37 cellular contexts compared by ENCODE assay signal in the genomic region with DNA sequence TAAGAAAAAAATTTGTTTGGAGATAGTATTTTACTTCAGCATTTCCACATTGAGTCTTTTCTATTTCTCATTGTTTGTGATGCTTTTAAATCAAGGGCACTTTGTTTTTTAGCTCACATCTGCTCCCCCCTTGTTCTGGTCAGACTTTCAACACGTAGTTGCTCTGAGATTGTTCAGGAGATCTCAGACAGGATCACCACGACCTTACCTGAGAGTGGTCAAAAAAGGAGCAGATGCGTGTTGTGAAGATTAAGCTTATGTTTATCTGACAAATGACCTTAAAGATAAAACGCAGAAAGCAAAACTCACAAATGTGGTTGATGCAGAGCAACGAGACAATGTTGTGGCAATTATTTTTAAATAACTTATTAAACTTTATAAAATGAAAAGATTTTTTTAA.
"Had no signal": no experiment of that assay in that cellular context is flagged by ENCODE, and none has a peak within 500 bp of the region (broad histone marks: within the 10 kb centered on the region; RNA-seq: fewer than 3 reads in every experiment).

No MANE protein-coding gene starts in this region.

- H3K9me3 ChIP-seq: adrenal gland, ascending aorta, body of pancreas, breast epithelium had no signal

- H3K27me3 ChIP-seq: adrenal gland, ascending aorta, body of pancreas, brain microvascular endothelial cell, breast epithelium, cardiac muscle cell had no signal

- H3K27ac ChIP-seq: adrenal gland, ascending aorta, body of pancreas, brain microvascular endothelial cell, breast epithelium, cardiac muscle cell had no signal

- H3K27me3 Mint-ChIP-seq: activated naive CD4-positive, alpha-beta T cell treated with anti-CD3 and anti-CD28 coated beads, Interleukin-2, amount 10 ng/mL, durations not matched to agents 7 days and 5 days; activated naive CD4-positive, alpha-beta T cell treated with anti-CD3 and anti-CD28 coated beads, Interleukin-2, amount 50 U/mL, for 24 hours; activated naive CD8-positive, alpha-beta T cell; activated naive CD8-positive, alpha-beta T cell treated with anti-CD3 and anti-CD28 coated beads for 36 hours; activated naive CD8-positive, alpha-beta T cell treated with anti-CD3 and anti-CD28 coated beads, Interleukin-2, amount 10 ng/mL, durations not matched to agents 7 days and 5 days; activated naive CD8-positive, alpha-beta T cell treated with anti-CD3 and anti-CD28 coated beads, Interleukin-2, amount 50 U/mL, for 24 hours; activated T-cell treated with anti-CD3 and anti-CD28 coated beads, Interleukin-2, amount 50 U/mL, for 24 hours; activated T-helper 17 cell treated with anti-CD3 and anti-CD28 coated beads, Interleukin-2, amount 50 U/mL, for 72 hours; brain; central memory CD8-positive, alpha-beta T cell had no signal

- H3K4me1 ChIP-seq: adrenal gland, ascending aorta, body of pancreas, breast epithelium had no signal

- H3K36me3 ChIP-seq: adrenal gland, ascending aorta, brain microvascular endothelial cell, breast epithelium, cardiac muscle cell had no signal

- H3K4me3 Mint-ChIP-seq: activated naive CD4-positive, alpha-beta T cell treated with anti-CD3 and anti-CD28 coated beads for 36 hours; activated naive CD4-positive, alpha-beta T cell treated with anti-CD3 and anti-CD28 coated beads, Interleukin-2, amount 10 ng/mL, durations not matched to agents 7 days and 5 days; activated naive CD4-positive, alpha-beta T cell treated with anti-CD3 and anti-CD28 coated beads, Interleukin-2, amount 50 U/mL, for 24 hours; activated naive CD8-positive, alpha-beta T cell; activated naive CD8-positive, alpha-beta T cell treated with anti-CD3 and anti-CD28 coated beads for 36 hours; activated naive CD8-positive, alpha-beta T cell treated with anti-CD3 and anti-CD28 coated beads, Interleukin-2, amount 10 ng/mL, durations not matched to agents 7 days and 5 days; activated naive CD8-positive, alpha-beta T cell treated with anti-CD3 and anti-CD28 coated beads, Interleukin-2, amount 50 U/mL, for 24 hours; activated T-cell treated with anti-CD3 and anti-CD28 coated beads, Interleukin-2, amount 50 U/mL, for 24 hours; activated T-cell treated with anti-CD3 and anti-CD28 coated beads, Interleukin-2, amount 50 U/mL, for 4 hours; activated T-helper 1 cell treated with anti-CD3 and anti-CD28 coated beads, Interleukin-12 subunit alpha, Interleukin-12 subunit beta, Interleukin-2, Interleukin-4 antibody, amounts not matched to agents 30 ng/mL and 10 ng/mL and 1 ng/mL, durations not matched to agents 14 hours and 24 hours and 36 hours; activated T-helper 17 cell treated with anti-CD3 and anti-CD28 coated beads, Interleukin-2, amount 50 U/mL, for 72 hours; brain; central memory CD8-positive, alpha-beta T cell had no signal

- H3K9me3 Mint-ChIP-seq: activated naive CD8-positive, alpha-beta T cell treated with anti-CD3 and anti-CD28 coated beads for 36 hours; activated naive CD8-positive, alpha-beta T cell treated with anti-CD3 and anti-CD28 coated beads, Interleukin-2, amount 10 ng/mL, durations not matched to agents 7 days and 5 days; activated T-cell treated with anti-CD3 and anti-CD28 coated beads, Interleukin-2, amount 50 U/mL, for 24 hours; brain had no signal

- H3K4me3 ChIP-seq: adrenal gland, ascending aorta, body of pancreas, breast epithelium, cardiac muscle cell had no signal

- DNase-seq: activated effector memory CD4-positive, alpha-beta T cell treated with anti-CD3 and anti-CD28 coated beads, Interleukin-2, amount 50 U/mL, for 16 hours; activated effector memory CD4-positive, alpha-beta T cell treated with Interleukin-2 at 50 U/mL for 16 hours; activated gamma-delta T cell; activated gamma-delta T cell treated with Interleukin-2 at 50 U/mL for 16 hours; activated naive CD4-positive, alpha-beta T cell; activated naive CD4-positive, alpha-beta T cell treated with anti-CD3 and anti-CD28 coated beads for 36 hours; activated naive CD4-positive, alpha-beta T cell treated with anti-CD3 and anti-CD28 coated beads, Interleukin-2, amount 10 ng/mL, durations not matched to agents 7 days and 5 days; activated naive CD4-positive, alpha-beta T cell treated with anti-CD3 and anti-CD28 coated beads, Interleukin-2, amount 50 U/mL, for 16 hours; activated naive CD4-positive, alpha-beta T cell treated with Interleukin-2 at 50 U/mL for 16 hours; activated naive CD8-positive, alpha-beta T cell treated with anti-CD3 and anti-CD28 coated beads for 36 hours; activated naive CD8-positive, alpha-beta T cell treated with anti-CD3 and anti-CD28 coated beads, Interleukin-2, amount 10 ng/mL, durations not matched to agents 7 days and 5 days; activated naive CD8-positive, alpha-beta T cell treated with anti-CD3 and anti-CD28 coated beads, Interleukin-2, amount 50 U/mL, for 24 hours; activated T-cell treated with anti-CD3 and anti-CD28 coated beads, Interleukin-2, amount 50 U/mL, for 1 hour; activated T-cell treated with anti-CD3 and anti-CD28 coated beads, Interleukin-2, amount 50 U/mL, for 24 hours; activated T-cell treated with anti-CD3 and anti-CD28 coated beads, Interleukin-2, amount 50 U/mL, for 4 hours; activated T-cell treated with anti-CD3 and anti-CD28 coated beads, Interleukin-2, amount 50 U/mL, for 48 hours; adrenal gland; amniotic stem cell; amygdala; anterior cingulate cortex; aorta; body of pancreas; brain microvascular endothelial cell; caudate nucleus; central memory CD4-positive, alpha-beta T cell; cerebellar nuclear complex had no signal

- H3K4me1 Mint-ChIP-seq: activated naive CD4-positive, alpha-beta T cell treated with anti-CD3 and anti-CD28 coated beads, Interleukin-2, amount 10 ng/mL, durations not matched to agents 7 days and 5 days; activated naive CD4-positive, alpha-beta T cell treated with anti-CD3 and anti-CD28 coated beads, Interleukin-2, amount 50 U/mL, for 24 hours; activated naive CD8-positive, alpha-beta T cell treated with anti-CD3 and anti-CD28 coated beads for 36 hours; activated naive CD8-positive, alpha-beta T cell treated with anti-CD3 and anti-CD28 coated beads, Interleukin-2, amount 10 ng/mL, durations not matched to agents 7 days and 5 days; activated naive CD8-positive, alpha-beta T cell treated with anti-CD3 and anti-CD28 coated beads, Interleukin-2, amount 50 U/mL, for 24 hours; activated T-helper 17 cell treated with anti-CD3 and anti-CD28 coated beads, Interleukin-2, amount 50 U/mL, for 72 hours; central memory CD8-positive, alpha-beta T cell had no signal

- H3K36me3 Mint-ChIP-seq: activated naive CD4-positive, alpha-beta T cell treated with anti-CD3 and anti-CD28 coated beads, Interleukin-2, amount 10 ng/mL, durations not matched to agents 7 days and 5 days; activated naive CD4-positive, alpha-beta T cell treated with anti-CD3 and anti-CD28 coated beads, Interleukin-2, amount 50 U/mL, for 24 hours; activated naive CD4-positive, alpha-beta T cell treated with anti-CD3 and anti-CD28 coated beads, Interleukin-2, amount 50 U/mL, for 72 hours; activated naive CD8-positive, alpha-beta T cell; activated naive CD8-positive, alpha-beta T cell treated with anti-CD3 and anti-CD28 coated beads for 36 hours; activated naive CD8-positive, alpha-beta T cell treated with anti-CD3 and anti-CD28 coated beads, Interleukin-2, amount 10 ng/mL, durations not matched to agents 7 days and 5 days had no signal

- H3K27ac Mint-ChIP-seq: activated naive CD4-positive, alpha-beta T cell treated with anti-CD3 and anti-CD28 coated beads for 36 hours; activated naive CD4-positive, alpha-beta T cell treated with anti-CD3 and anti-CD28 coated beads, Interleukin-2, amount 10 ng/mL, durations not matched to agents 7 days and 5 days; activated naive CD4-positive, alpha-beta T cell treated with anti-CD3 and anti-CD28 coated beads, Interleukin-2, amount 50 U/mL, for 24 hours; activated naive CD4-positive, alpha-beta T cell treated with anti-CD3 and anti-CD28 coated beads, Interleukin-2, amount 50 U/mL, for 72 hours; activated naive CD8-positive, alpha-beta T cell; activated naive CD8-positive, alpha-beta T cell treated with anti-CD3 and anti-CD28 coated beads for 36 hours; activated naive CD8-positive, alpha-beta T cell treated with anti-CD3 and anti-CD28 coated beads, Interleukin-2, amount 10 ng/mL, durations not matched to agents 7 days and 5 days; activated naive CD8-positive, alpha-beta T cell treated with anti-CD3 and anti-CD28 coated beads, Interleukin-2, amount 50 U/mL, for 24 hours; activated T-cell treated with anti-CD3 and anti-CD28 coated beads, Interleukin-2, amount 50 U/mL, for 24 hours; activated T-helper 1 cell treated with anti-CD3 and anti-CD28 coated beads, Interleukin-12 subunit alpha, Interleukin-12 subunit beta, Interleukin-2, Interleukin-4 antibody, amounts not matched to agents 30 ng/mL and 10 ng/mL and 1 ng/mL, durations not matched to agents 14 hours and 24 hours and 36 hours; activated T-helper 17 cell treated with anti-CD3 and anti-CD28 coated beads, Interleukin-2, amount 50 U/mL, for 72 hours; activated T-helper 2 cell treated with anti-CD3 and anti-CD28 coated beads, Interferon-gamma antibody, Interleukin-2, Interleukin-4, amounts not matched to agents 10 μg/mL and 5 μg/mL and 100 μg/mL, durations not matched to agents 14 hours and 24 hours and 36 hours; brain had no signal

- ATAC-seq: activated naive CD4-positive, alpha-beta T cell treated with anti-CD3 and anti-CD28 coated beads, Interleukin-2, amount 50 U/mL, for 72 hours; activated naive CD8-positive, alpha-beta T cell treated with anti-CD3 and anti-CD28 coated beads, Interleukin-2, amount 50 U/mL, for 24 hours; activated T-cell treated with anti-CD3 and anti-CD28 coated beads, Interleukin-2, amount 50 U/mL, for 4 hours; activated T-helper 17 cell treated with anti-CD3 and anti-CD28 coated beads, Interleukin-2, amount 50 U/mL, for 72 hours; body of pancreas had no signal
